5 cellular contexts compared by ENCODE assay signal in genomic region chrX:97921223-97921622, GRCh38.
DNase-seq lines count a peak whose midpoint lies in the region; FAIRE-seq and TF ChIP-seq lines count a peak whose summit lies in the region.
"Not testable (repeated sequence)": the region's sequence is repeated elsewhere in the genome, so short reads cannot be mapped to it uniquely, and the experiment has no call there.

No MANE protein-coding gene starts in this region.

- not testable (repeated sequence) for H3K36me3 ChIP-seq in kidney (ENCODE audit: control insufficient read depth in 1 of 2, insufficient read depth in 2 of 2, low read length in 2 of 2); neural progenitor cell; spleen

- peak; percentile 46 for DNase-seq in kidney
- DNase-seq in neural progenitor cell (ENCODE audit: low spot score): not testable (repeated sequence)
- peak; percentile 60 for DNase-seq in posterior vena cava (ENCODE audit: low spot score)
- DNase-seq in spleen: peak; percentile 51

- intact Hi-C loops in kidney (cut with DNase I); posterior vena cava (cut with DNase I); spleen (cut with DNase I; ENCODE audit: low total_unique reads): not testable (repeated sequence)

- peak overlapping the region; percentile 68 for H2AFZ ChIP-seq in neural progenitor cell (replicated peaks)

- not testable (repeated sequence) for H3K4me2 ChIP-seq in neural progenitor cell

- H3K27ac Mint-ChIP-seq in neural progenitor cell: not testable (repeated sequence)

- H3K4me3 Mint-ChIP-seq in neural progenitor cell: not testable (repeated sequence)

- H3K27ac ChIP-seq in C4-2B: peak overlapping the region; percentile 57
- H3K27ac ChIP-seq in kidney (ENCODE audit: low read depth in 2 of 2, low read length in 2 of 2); neural progenitor cell; spleen: not testable (repeated sequence)

- H3F3A ChIP-seq in neural progenitor cell (ENCODE audit: low read depth): not testable (repeated sequence)

- H3K9me3 ChIP-seq in kidney (ENCODE audit: control insufficient read depth in 1 of 2, low read length in 2 of 2); neural progenitor cell (ENCODE audit: low read depth); spleen: not testable (repeated sequence)

- not testable (repeated sequence) for FAIRE-seq in kidney (lab: Jason Lieb, UNC)

- not testable (repeated sequence) for H3K4me1 ChIP-seq in kidney (ENCODE audit: control insufficient read depth in 1 of 2, insufficient read depth in 1 of 2, low read depth in 1 of 2, low read length in 2 of 2); neural progenitor cell; spleen

- not testable (repeated sequence) for H3K4me1 Mint-ChIP-seq in neural progenitor cell

- H3K27me3 Mint-ChIP-seq in neural progenitor cell (ENCODE audit: insufficient read depth, low read depth): not testable (repeated sequence)

- 85 to 97% (median 90%) methylated on average over 6 to 8 of the region's 8 CpGs for WGBS in spleen, 5 donors

- H3K79me2 ChIP-seq in neural progenitor cell (ENCODE audit: low read depth): not testable (repeated sequence)

- TF ChIP-seq POLR2A in spleen (IDR thresholded peaks at IDR 0.05): not testable (repeated sequence)

- H3K9me3 Mint-ChIP-seq in neural progenitor cell: peaks cover 54% of the 10 kb centered on the region

- not testable (repeated sequence) for H3K27me3 ChIP-seq in neural progenitor cell; spleen (replicated peaks in 1 of 7)

- not testable (repeated sequence) for H4K20me1 ChIP-seq in neural progenitor cell (ENCODE audit: low read depth)

- not testable (repeated sequence) for TF ChIP-seq CTCF in C4-2B (conservative IDR thresholded peaks at IDR 0.05); kidney (IDR thresholded peaks at IDR 0.05; ENCODE audit: borderline replicate concordance, extremely low read depth, insufficient read depth); neural progenitor cell (IDR thresholded peaks at IDR 0.05); spleen (IDR thresholded peaks at IDR 0.05 in 8 of 11, conservative IDR thresholded peaks at IDR 0.05 in 3 of 11)

- H3K36me3 Mint-ChIP-seq in neural progenitor cell: not testable (repeated sequence)

- H3K4me3 ChIP-seq in kidney (ENCODE audit: low read length in 2 of 2); neural progenitor cell; spleen: not testable (repeated sequence)

- not testable (repeated sequence) for H3K9ac ChIP-seq in kidney (ENCODE audit: low read length in 2 of 2); neural progenitor cell
